ENCODE assay signal across 1 cellular context in genomic region chr3:168096210-168096795, GRCh38.
TF ChIP-seq lines count a peak whose summit lies in the region.

No MANE protein-coding gene starts in this region.

TF ChIP-seq in HepG2, 621 proteins besides CTCF, POLR2A, EP300 and RAD21 (continued from another document and continues in another):
- TF ChIP-seq, protein P1, sequence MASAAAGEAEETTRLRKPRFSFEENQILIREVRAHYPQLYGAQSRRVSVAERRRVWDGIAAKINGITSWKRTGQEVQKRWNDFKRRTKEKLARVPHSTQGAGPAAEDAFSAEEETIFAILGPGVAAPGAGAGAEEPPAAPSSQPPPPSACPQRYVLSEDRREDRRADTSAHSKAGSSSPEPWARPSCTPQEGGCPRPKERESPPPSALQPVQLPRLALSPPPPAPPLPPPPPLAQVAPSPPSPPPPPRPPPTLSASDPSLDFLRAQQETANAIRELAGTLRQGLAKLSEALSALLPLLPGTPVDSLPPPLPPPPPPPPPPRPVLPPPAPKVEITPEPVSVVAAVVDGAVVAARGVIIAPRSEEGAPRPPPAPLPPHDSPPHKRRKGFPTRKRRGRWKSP (CRISPR knock-in tag; IDR thresholded peaks at IDR 0.05): no peak
- TF ChIP-seq MLX (CRISPR knock-in tag; IDR thresholded peaks at IDR 0.05) (no peak), PAF1 (CRISPR knock-in tag; IDR thresholded peaks at IDR 0.05) (no peak), ZNF780A (CRISPR knock-in tag; IDR thresholded peaks at IDR 0.05) (0 out of 2 replicates have a peak, but pooled peaks have one; percentile 63), ELF3 (CRISPR knock-in tag; IDR thresholded peaks at IDR 0.05) (no peak), CBX1 (IDR thresholded peaks at IDR 0.05; ENCODE audit: low read depth) (no peak), SRSF1 (optimal IDR thresholded peaks at IDR 0.05; ENCODE audit: low read depth, low read length) (no peak), ZNF20 (CRISPR knock-in tag; IDR thresholded peaks at IDR 0.05) (0 out of 2 replicates have a peak, but pooled peaks have one; percentile 70), SOX6 (IDR thresholded peaks at IDR 0.05) (no peak), SOX6 (CRISPR knock-in tag; IDR thresholded peaks at IDR 0.05) (peak; percentile 80), MED8 (CRISPR knock-in tag; IDR thresholded peaks at IDR 0.05; ENCODE audit: insufficient replicate concordance) (peak; percentile 14), FUBP1 (CRISPR knock-in tag; IDR thresholded peaks at IDR 0.05; ENCODE audit: borderline replicate concordance) (no peak), YY1 (IDR thresholded peaks at IDR 0.05; ENCODE audit: insufficient read depth, insufficient replicate concordance, low read depth, low read length) (no peak), ZNF501 (CRISPR knock-in tag; IDR thresholded peaks at IDR 0.05) (no peak; the same call in none of the 2 replicates), EED (CRISPR knock-in tag; IDR thresholded peaks at IDR 0.05) (peak; percentile 75; the same call in 1 of the 2 replicates), ZFP62 (CRISPR knock-in tag; IDR thresholded peaks at IDR 0.05) (no peak), ZNF34 (CRISPR knock-in tag; IDR thresholded peaks at IDR 0.05; ENCODE audit: borderline replicate concordance) (no peak), ZNF747 (CRISPR knock-in tag; IDR thresholded peaks at IDR 0.05; ENCODE audit: borderline replicate concordance) (peak; percentile 65; the same call in 1 of the 2 replicates), CENPX (CRISPR knock-in tag; IDR thresholded peaks at IDR 0.05) (no peak), MED13 (CRISPR knock-in tag; IDR thresholded peaks at IDR 0.05) (no peak), SP4 (CRISPR knock-in tag; IDR thresholded peaks at IDR 0.05) (0 out of 2 replicates have a peak, but pooled peaks have one; percentile 41), ZBTB8A (CRISPR knock-in tag; IDR thresholded peaks at IDR 0.05; ENCODE audit: borderline replicate concordance, low read depth) (no peak), NFRKB (IDR thresholded peaks at IDR 0.05) (no peak), ZNF44 (CRISPR knock-in tag; IDR thresholded peaks at IDR 0.05) (0 out of 2 replicates have a peak, but pooled peaks have one; percentile 54), SUZ12 (IDR thresholded peaks at IDR 0.05; ENCODE audit: low read depth, low read length) (no peak), ARNT2 (CRISPR knock-in tag; IDR thresholded peaks at IDR 0.05; ENCODE audit: low read depth) (0 out of 2 replicates have a peak, but pooled peaks have one; percentile 9), PHF5A (CRISPR knock-in tag; IDR thresholded peaks at IDR 0.05; ENCODE audit: low read depth, unreplicated experiment) (no peak), ZNF121 (CRISPR knock-in tag; IDR thresholded peaks at IDR 0.05) (no peak), CCAR2 (optimal IDR thresholded peaks at IDR 0.05; ENCODE audit: low read depth, low read length) (no peak), THAP8 (CRISPR knock-in tag; IDR thresholded peaks at IDR 0.05; ENCODE audit: borderline replicate concordance) (no peak), KDM5A (IDR thresholded peaks at IDR 0.05; ENCODE audit: borderline replicate concordance, low read length) (no peak), ZNF720 (CRISPR knock-in tag; IDR thresholded peaks at IDR 0.05) (no peak), U2AF2 (IDR thresholded peaks at IDR 0.05; ENCODE audit: low read depth, low read length) (no peak), ZBTB1 (CRISPR knock-in tag; IDR thresholded peaks at IDR 0.05; ENCODE audit: borderline replicate concordance) (no peak), E2F1 (CRISPR knock-in tag; IDR thresholded peaks at IDR 0.05) (no peak), ZNF644 (CRISPR knock-in tag; IDR thresholded peaks at IDR 0.05; ENCODE audit: low read depth) (no peak; the same call in 1 of the 2 replicates), ZNF841 (CRISPR knock-in tag; IDR thresholded peaks at IDR 0.05; ENCODE audit: borderline replicate concordance) (0 out of 2 replicates have a peak, but pooled peaks have one; percentile 1), ZNF224 (CRISPR knock-in tag; IDR thresholded peaks at IDR 0.05) (0 out of 2 replicates have a peak, but pooled peaks have one; percentile 54), ZNF318 (CRISPR knock-in tag; IDR thresholded peaks at IDR 0.05) (0 out of 2 replicates have a peak, but pooled peaks have one; percentile 60), ZFP36L2 (CRISPR knock-in tag; IDR thresholded peaks at IDR 0.05) (no peak), GABPB1 (CRISPR knock-in tag; IDR thresholded peaks at IDR 0.05) (no peak)
- TF ChIP-seq, protein P2, sequence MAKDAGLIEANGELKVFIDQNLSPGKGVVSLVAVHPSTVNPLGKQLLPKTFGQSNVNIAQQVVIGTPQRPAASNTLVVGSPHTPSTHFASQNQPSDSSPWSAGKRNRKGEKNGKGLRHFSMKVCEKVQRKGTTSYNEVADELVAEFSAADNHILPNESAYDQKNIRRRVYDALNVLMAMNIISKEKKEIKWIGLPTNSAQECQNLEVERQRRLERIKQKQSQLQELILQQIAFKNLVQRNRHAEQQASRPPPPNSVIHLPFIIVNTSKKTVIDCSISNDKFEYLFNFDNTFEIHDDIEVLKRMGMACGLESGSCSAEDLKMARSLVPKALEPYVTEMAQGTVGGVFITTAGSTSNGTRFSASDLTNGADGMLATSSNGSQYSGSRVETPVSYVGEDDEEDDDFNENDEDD (CRISPR knock-in tag; IDR thresholded peaks at IDR 0.05; ENCODE audit: borderline replicate concordance): no peak; the same call in 1 of the 2 replicates
- TF ChIP-seq, protein P3, sequence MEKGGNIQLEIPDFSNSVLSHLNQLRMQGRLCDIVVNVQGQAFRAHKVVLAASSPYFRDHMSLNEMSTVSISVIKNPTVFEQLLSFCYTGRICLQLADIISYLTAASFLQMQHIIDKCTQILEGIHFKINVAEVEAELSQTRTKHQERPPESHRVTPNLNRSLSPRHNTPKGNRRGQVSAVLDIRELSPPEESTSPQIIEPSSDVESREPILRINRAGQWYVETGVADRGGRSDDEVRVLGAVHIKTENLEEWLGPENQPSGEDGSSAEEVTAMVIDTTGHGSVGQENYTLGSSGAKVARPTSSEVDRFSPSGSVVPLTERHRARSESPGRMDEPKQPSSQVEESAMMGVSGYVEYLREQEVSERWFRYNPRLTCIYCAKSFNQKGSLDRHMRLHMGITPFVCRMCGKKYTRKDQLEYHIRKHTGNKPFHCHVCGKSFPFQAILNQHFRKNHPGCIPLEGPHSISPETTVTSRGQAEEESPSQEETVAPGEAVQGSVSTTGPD (CRISPR knock-in tag; IDR thresholded peaks at IDR 0.05): no peak
- TF ChIP-seq, protein P4, sequence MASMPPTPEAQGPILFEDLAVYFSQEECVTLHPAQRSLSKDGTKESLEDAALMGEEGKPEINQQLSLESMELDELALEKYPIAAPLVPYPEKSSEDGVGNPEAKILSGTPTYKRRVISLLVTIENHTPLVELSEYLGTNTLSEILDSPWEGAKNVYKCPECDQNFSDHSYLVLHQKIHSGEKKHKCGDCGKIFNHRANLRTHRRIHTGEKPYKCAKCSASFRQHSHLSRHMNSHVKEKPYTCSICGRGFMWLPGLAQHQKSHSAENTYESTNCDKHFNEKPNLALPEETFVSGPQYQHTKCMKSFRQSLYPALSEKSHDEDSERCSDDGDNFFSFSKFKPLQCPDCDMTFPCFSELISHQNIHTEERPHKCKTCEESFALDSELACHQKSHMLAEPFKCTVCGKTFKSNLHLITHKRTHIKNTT (CRISPR knock-in tag; IDR thresholded peaks at IDR 0.05): no peak
- TF ChIP-seq, protein P5, sequence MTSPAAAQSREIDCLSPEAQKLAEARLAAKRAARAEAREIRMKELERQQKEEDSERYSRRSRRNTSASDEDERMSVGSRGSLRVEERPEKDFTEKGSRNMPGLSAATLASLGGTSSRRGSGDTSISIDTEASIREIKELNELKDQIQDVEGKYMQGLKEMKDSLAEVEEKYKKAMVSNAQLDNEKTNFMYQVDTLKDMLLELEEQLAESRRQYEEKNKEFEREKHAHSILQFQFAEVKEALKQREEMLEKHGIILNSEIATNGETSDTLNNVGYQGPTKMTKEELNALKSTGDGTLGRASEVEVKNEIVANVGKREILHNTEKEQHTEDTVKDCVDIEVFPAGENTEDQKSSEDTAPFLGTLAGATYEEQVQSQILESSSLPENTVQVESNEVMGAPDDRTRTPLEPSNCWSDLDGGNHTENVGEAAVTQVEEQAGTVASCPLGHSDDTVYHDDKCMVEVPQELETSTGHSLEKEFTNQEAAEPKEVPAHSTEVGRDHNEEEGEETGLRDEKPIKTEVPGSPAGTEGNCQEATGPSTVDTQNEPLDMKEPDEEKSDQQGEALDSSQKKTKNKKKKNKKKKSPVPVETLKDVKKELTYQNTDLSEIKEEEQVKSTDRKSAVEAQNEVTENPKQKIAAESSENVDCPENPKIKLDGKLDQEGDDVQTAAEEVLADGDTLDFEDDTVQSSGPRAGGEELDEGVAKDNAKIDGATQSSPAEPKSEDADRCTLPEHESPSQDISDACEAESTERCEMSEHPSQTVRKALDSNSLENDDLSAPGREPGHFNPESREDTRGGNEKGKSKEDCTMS (CRISPR knock-in tag; conservative IDR thresholded peaks at IDR 0.05): no peak
